21 cellular contexts compared by ENCODE assay signal in the genomic region with DNA sequence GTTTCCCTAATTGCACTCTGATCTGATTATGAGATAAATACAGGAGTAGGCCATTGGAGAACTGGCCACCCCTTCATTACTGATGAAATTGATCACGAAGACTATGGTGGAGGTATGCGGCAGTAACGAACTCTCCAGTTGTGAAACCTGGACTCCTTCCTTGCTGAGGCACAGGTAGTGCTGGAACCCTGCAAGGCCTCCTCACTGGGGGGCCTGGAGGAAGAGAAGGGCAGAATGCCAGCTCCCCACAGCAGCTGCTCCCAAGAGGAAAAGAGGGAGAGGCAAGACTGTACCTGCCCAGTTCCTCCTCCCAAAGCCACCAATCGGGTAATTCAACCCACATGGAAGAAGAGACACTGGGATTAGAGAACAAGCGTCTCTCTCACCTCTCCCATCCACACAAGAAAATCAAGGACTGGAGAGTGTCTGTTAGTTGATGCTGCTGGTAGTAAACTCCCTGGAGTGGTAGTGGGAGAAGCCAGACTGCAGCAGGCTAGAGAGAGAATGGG. TPM values are rescaled to one million over a fixed set of nuclear protein-coding genes. Genes with fewer than 3 reads are reported as not detected.
A peak's percentile ranks its signal among the peaks of the same experiment; 100 is the strongest.
DNase-seq lines count a peak whose midpoint lies in the region; FAIRE-seq and TF ChIP-seq lines count a peak whose summit lies in the region.
"Had no signal": no experiment of that assay in that cellular context is flagged by ENCODE, and none has a peak within 500 bp of the region (broad histone marks: within the 10 kb centered on the region; RNA-seq: fewer than 3 reads in every experiment).

No MANE protein-coding gene starts in this region.

- peaks cover 11% of the 10 kb centered on the region for H3K4me1 Mint-ChIP-seq in neural progenitor cell
- H3K4me1 Mint-ChIP-seq: B cell; CD4-positive, CD25-positive, alpha-beta regulatory T cell had no signal

- no peaks in the 10 kb centered on the region for H3K36me3 Mint-ChIP-seq in neural progenitor cell
- H3K36me3 Mint-ChIP-seq: CD4-positive, CD25-positive, alpha-beta regulatory T cell had no signal

- DNase-seq in DMS 273 (lab: John Stamatoyannopoulos, UW; ENCODE audit: unreplicated experiment) (peak; percentile 33), DMS 273 treated with DMSO at 0.1 percent for 48 hours (lab: John Stamatoyannopoulos, UW) (no peak), NCI-H2081 treated with DMSO at 0.1 percent for 48 hours (lab: John Stamatoyannopoulos, UW) (peak; percentile 27), NCI-H345 treated with DMSO at 0.1 percent for 48 hours (lab: John Stamatoyannopoulos, UW; ENCODE audit: unreplicated experiment) (peak; percentile 62), keratinocyte (ENCODE audit: low read depth, low spot score) (no peak), neural progenitor cell (ENCODE audit: low spot score) (no peak), posterior cingulate gyrus (no peak), tibial artery (no peak)
- DNase-seq: CD4-positive, CD25-positive, alpha-beta regulatory T cell; GOT3; HFFc6; KG1; NCI-H1930; NCI-H446 treated with DMSO at 0.1 percent for 48 hours; NCI-H82; SW 1271 had no signal

- H3K4me1 ChIP-seq in keratinocyte (ENCODE audit: control insufficient read depth, extremely low read depth, insufficient read depth, low read length) (peaks cover 6% of the 10 kb centered on the region), neural progenitor cell (peaks cover 3% of the 10 kb centered on the region), tibial artery (no peaks in the 10 kb centered on the region)

- peak overlapping the region; percentile 14 for H2AFZ ChIP-seq in keratinocyte (ENCODE audit: control insufficient read depth, low read length)
- H2AFZ ChIP-seq in neural progenitor cell (replicated peaks), result no peak overlapping the region

- no peak overlapping the region for H3K9ac ChIP-seq in keratinocyte (ENCODE audit: control insufficient read depth, extremely low read depth, insufficient read depth, low read length)
- H3K9ac ChIP-seq in neural progenitor cell, result no peak overlapping the region

- no peaks in the 10 kb centered on the region for H3K27me3 ChIP-seq in keratinocyte (ENCODE audit: control insufficient read depth, extremely low read depth, insufficient read depth, low read length)
- H3K27me3 ChIP-seq in neural progenitor cell, result no peaks in the 10 kb centered on the region
- H3K27me3 ChIP-seq in tibial artery, result no peaks in the 10 kb centered on the region

- no peaks in the 10 kb centered on the region for H3K79me2 ChIP-seq in keratinocyte (ENCODE audit: control insufficient read depth, insufficient read depth, low read length)
- H3K79me2 ChIP-seq in neural progenitor cell (ENCODE audit: low read depth), result no peaks in the 10 kb centered on the region

- H3K4me3 ChIP-seq in keratinocyte (ENCODE audit: control insufficient read depth in 2 of 3, extremely low read depth in 1 of 3, insufficient read depth in 2 of 3, low read depth in 1 of 3, low read length in 3 of 3) (no peak overlapping the region), neural progenitor cell (no peak overlapping the region), tibial artery (no peak overlapping the region)

- H3K27ac ChIP-seq in keratinocyte (ENCODE audit: control insufficient read depth, insufficient read depth, low read length), result no peak overlapping the region
- no peak overlapping the region for H3K27ac ChIP-seq in neural progenitor cell
- no peak overlapping the region for H3K27ac ChIP-seq in tibial artery
- H3K27ac ChIP-seq: 22Rv1 had no signal

- dilution Hi-C loops in keratinocyte (cut with MboI; ENCODE audit: extremely low pct_ligation_motif_present, low sequenced_read_pairs), result no loop called here

- H3F3A ChIP-seq in neural progenitor cell (ENCODE audit: low read depth), result no peaks in the 10 kb centered on the region

- TF ChIP-seq CTCF in keratinocyte (optimal IDR thresholded peaks at IDR 0.05 in 1 of 3, IDR thresholded peaks at IDR 0.05 in 1 of 3, conservative IDR thresholded peaks at IDR 0.05 in 1 of 3; ENCODE audit: extremely low read depth in 1 of 3, insufficient read depth in 2 of 3, low read length in 3 of 3) (no peak), neural progenitor cell (IDR thresholded peaks at IDR 0.05) (no peak), tibial artery (IDR thresholded peaks at IDR 0.05) (no peak)

- H3K4me2 ChIP-seq in keratinocyte (ENCODE audit: control insufficient read depth, extremely low read depth, insufficient read depth, low read depth, low read length), result no peak overlapping the region
- H3K4me2 ChIP-seq in neural progenitor cell, result no peak overlapping the region

- H3K9me1 ChIP-seq in keratinocyte (ENCODE audit: control insufficient read depth, extremely low read depth, insufficient read depth, low read length), result no peaks in the 10 kb centered on the region

- H3K27me3 Mint-ChIP-seq in neural progenitor cell (ENCODE audit: insufficient read depth, low read depth), result peaks cover 3% of the 10 kb centered on the region
- H3K27me3 Mint-ChIP-seq: B cell had no signal

- H4K20me1 ChIP-seq in keratinocyte (ENCODE audit: control insufficient read depth, extremely low read depth, insufficient read depth, low read length), result no peaks in the 10 kb centered on the region
- H4K20me1 ChIP-seq in neural progenitor cell (ENCODE audit: low read depth), result no peaks in the 10 kb centered on the region

- no peak overlapping the region for H3K4me3 Mint-ChIP-seq in neural progenitor cell
- H3K4me3 Mint-ChIP-seq: B cell; CD4-positive, CD25-positive, alpha-beta regulatory T cell; HFFc6; T-helper 2 cell treated with Interferon-gamma antibody and Interleukin-4, amounts not matched to agents 5 μg/mL and 100 μg/mL, for 36 hours had no signal

- H3K27ac Mint-ChIP-seq in neural progenitor cell, result no peak overlapping the region
- H3K27ac Mint-ChIP-seq: B cell; CD4-positive, CD25-positive, alpha-beta regulatory T cell; HFFc6; T-helper 2 cell treated with Interferon-gamma antibody and Interleukin-4, amounts not matched to agents 5 μg/mL and 100 μg/mL, for 36 hours had no signal

- no peaks in the 10 kb centered on the region for H3K36me3 ChIP-seq in keratinocyte (ENCODE audit: control insufficient read depth in 2 of 2, extremely low read depth in 1 of 2, insufficient read depth in 2 of 2, low read length in 2 of 2)
- H3K36me3 ChIP-seq in neural progenitor cell, result no peaks in the 10 kb centered on the region
- H3K36me3 ChIP-seq in tibial artery, result no peaks in the 10 kb centered on the region

- FAIRE-seq in keratinocyte (lab: Jason Lieb, UNC), result no peak
- FAIRE-seq: D721Med, GM12892 had no signal

- intact Hi-C loops in posterior cingulate gyrus (cut with DNase I) (no loop called here), tibial artery (cut with DNase I; ENCODE audit: low total_unique reads) (no loop called here)

- H3K9me3 Mint-ChIP-seq in neural progenitor cell, result no peaks in the 10 kb centered on the region
- H3K9me3 Mint-ChIP-seq: HFFc6; T-helper 2 cell treated with Interferon-gamma antibody and Interleukin-4, amounts not matched to agents 5 μg/mL and 100 μg/mL, for 36 hours had no signal

- no peaks in the 10 kb centered on the region for H3K9me3 ChIP-seq in keratinocyte (ENCODE audit: control insufficient read depth, low read depth, low read length)
- no peaks in the 10 kb centered on the region for H3K9me3 ChIP-seq in neural progenitor cell (ENCODE audit: low read depth)
- no peaks in the 10 kb centered on the region for H3K9me3 ChIP-seq in tibial artery

RNA-seq across cellular contexts. Expression of gene TRIO, which starts 19.1 kb away (rescaled TPM):
- 56.6 to 72.1 TPM (median 57.2 TPM) in 3 replicates for polyA plus RNA-seq in keratinocyte
- polyA plus RNA-seq in keratinocyte (2011; ENCODE audit: low read depth), result 54.4 TPM
- polyA plus RNA-seq in keratinocyte (2011; cell fraction: cytosol; rRNA removed), result 42.3 and 46.0 TPM in 2 replicates
- polyA plus RNA-seq in keratinocyte (2011; cell fraction: nucleus; rRNA removed), result 227 and 249 TPM in 2 replicates
- polyA plus RNA-seq in keratinocyte (2012; ENCODE audit: low replicate concordance), result 33.9 and 54.9 TPM in 2 replicates
- polyA minus RNA-seq in keratinocyte, result 358 to 455 TPM (median 446 TPM) in 3 replicates
- polyA minus RNA-seq in keratinocyte (2011; cell fraction: cytosol; rRNA and poly(A)+ RNA removed), result 73.3 TPM
- polyA minus RNA-seq in keratinocyte (2011; cell fraction: nucleus; rRNA and poly(A)+ RNA removed), result 348 and 654 TPM in 2 replicates
- 76.3 and 84.7 TPM in 2 replicates for total RNA-seq in neural progenitor cell (ENCODE audit: low replicate concordance)

Comparison
In these comparisons a context has a peak if more than half of its experiments do, and no peak if none do; other contexts are left out.
1. DNase-seq: peak in DMS 273 (single experiment), NCI-H2081 treated with DMSO at 0.1 percent for 48 hours (single experiment) and NCI-H345 treated with DMSO at 0.1 percent for 48 hours (single experiment); none in DMS 273 treated with DMSO at 0.1 percent for 48 hours (single experiment), keratinocyte (single experiment), neural progenitor cell (single experiment), posterior cingulate gyrus (0 of 10) and tibial artery (0 of 2).